In genomic region chr10:51773681-51774080, GRCh38 we compare ENCODE assay signal across 16 cellular contexts.
"Had no signal": no experiment of that assay in that cellular context is flagged by ENCODE, and none has a peak within 500 bp of the region (broad histone marks: within the 10 kb centered on the region; RNA-seq: fewer than 3 reads in every experiment).

No MANE protein-coding gene starts in this region.

- H3K4me3 Mint-ChIP-seq: activated naive CD8-positive, alpha-beta T cell treated with anti-CD3 and anti-CD28 coated beads for 36 hours; activated T-helper 1 cell treated with anti-CD3 and anti-CD28 coated beads, Interleukin-12 subunit alpha, Interleukin-12 subunit beta, Interleukin-2, Interleukin-4 antibody, amounts not matched to agents 30 ng/mL and 10 ng/mL and 1 ng/mL, durations not matched to agents 14 hours and 24 hours and 36 hours; nephron; stimulated activated memory B cell treated with anti-CD40 and anti-IgM and Interleukin-4, amounts not matched to agents 10 μg/mL and 1 μg/mL and 100 μg/mL, for 72 hours; T-helper 1 cell treated with Interleukin-12 subunit alpha and Interleukin-12 subunit beta and Interleukin-4 antibody, amounts not matched to agents 30 μg/mL and 1 μg/mL, for 36 hours had no signal

- ATAC-seq: body of pancreas; gastroesophageal sphincter; heart left ventricle; left lung; sciatic nerve; stimulated activated memory B cell treated with anti-CD40 and anti-IgM and Interleukin-4, amounts not matched to agents 10 μg/mL and 1 μg/mL and 100 μg/mL, for 72 hours had no signal

- H3K27ac Mint-ChIP-seq: activated naive CD8-positive, alpha-beta T cell treated with anti-CD3 and anti-CD28 coated beads for 36 hours; activated T-helper 1 cell treated with anti-CD3 and anti-CD28 coated beads, Interleukin-12 subunit alpha, Interleukin-12 subunit beta, Interleukin-2, Interleukin-4 antibody, amounts not matched to agents 30 ng/mL and 10 ng/mL and 1 ng/mL, durations not matched to agents 14 hours and 24 hours and 36 hours; stimulated activated memory B cell treated with anti-CD40 and anti-IgM and Interleukin-4, amounts not matched to agents 10 μg/mL and 1 μg/mL and 100 μg/mL, for 72 hours; T-helper 1 cell treated with Interleukin-12 subunit alpha and Interleukin-12 subunit beta and Interleukin-4 antibody, amounts not matched to agents 30 μg/mL and 1 μg/mL, for 36 hours had no signal

- H3K9me3 Mint-ChIP-seq: activated naive CD8-positive, alpha-beta T cell treated with anti-CD3 and anti-CD28 coated beads for 36 hours; activated T-helper 1 cell treated with anti-CD3 and anti-CD28 coated beads, Interleukin-12 subunit alpha, Interleukin-12 subunit beta, Interleukin-2, Interleukin-4 antibody, amounts not matched to agents 30 ng/mL and 10 ng/mL and 1 ng/mL, durations not matched to agents 14 hours and 24 hours and 36 hours; nephron; stimulated activated memory B cell treated with anti-CD40 and anti-IgM and Interleukin-4, amounts not matched to agents 10 μg/mL and 1 μg/mL and 100 μg/mL, for 72 hours; T-helper 1 cell treated with Interleukin-12 subunit alpha and Interleukin-12 subunit beta and Interleukin-4 antibody, amounts not matched to agents 30 μg/mL and 1 μg/mL, for 36 hours had no signal

- H3K27me3 Mint-ChIP-seq: activated naive CD8-positive, alpha-beta T cell treated with anti-CD3 and anti-CD28 coated beads for 36 hours; stimulated activated memory B cell treated with anti-CD40 and anti-IgM and Interleukin-4, amounts not matched to agents 10 μg/mL and 1 μg/mL and 100 μg/mL, for 72 hours had no signal

- DNase-seq: activated CD4-positive, CD25-positive, alpha-beta regulatory T cell treated with anti-CD3 and anti-CD28 coated beads, Interleukin-2, amount 50 U/mL, for 72 hours; activated naive CD4-positive, alpha-beta T cell; activated naive CD8-positive, alpha-beta T cell treated with anti-CD3 and anti-CD28 coated beads for 36 hours; amygdala; body of pancreas; caudate nucleus; heart left ventricle; left lung; midbrain; stimulated activated CD4-positive, alpha-beta T cell treated with anti-CD3 and anti-CD28 coated beads, Interleukin-4, amount 100 ng/mL, for 24 hours had no signal

- H3K4me1 Mint-ChIP-seq: activated naive CD8-positive, alpha-beta T cell treated with anti-CD3 and anti-CD28 coated beads for 36 hours; stimulated activated memory B cell treated with anti-CD40 and anti-IgM and Interleukin-4, amounts not matched to agents 10 μg/mL and 1 μg/mL and 100 μg/mL, for 72 hours had no signal

- H3K36me3 Mint-ChIP-seq: activated naive CD8-positive, alpha-beta T cell treated with anti-CD3 and anti-CD28 coated beads for 36 hours; stimulated activated memory B cell treated with anti-CD40 and anti-IgM and Interleukin-4, amounts not matched to agents 10 μg/mL and 1 μg/mL and 100 μg/mL, for 72 hours had no signal
